26 cellular contexts compared by ENCODE assay signal in the genomic region with DNA sequence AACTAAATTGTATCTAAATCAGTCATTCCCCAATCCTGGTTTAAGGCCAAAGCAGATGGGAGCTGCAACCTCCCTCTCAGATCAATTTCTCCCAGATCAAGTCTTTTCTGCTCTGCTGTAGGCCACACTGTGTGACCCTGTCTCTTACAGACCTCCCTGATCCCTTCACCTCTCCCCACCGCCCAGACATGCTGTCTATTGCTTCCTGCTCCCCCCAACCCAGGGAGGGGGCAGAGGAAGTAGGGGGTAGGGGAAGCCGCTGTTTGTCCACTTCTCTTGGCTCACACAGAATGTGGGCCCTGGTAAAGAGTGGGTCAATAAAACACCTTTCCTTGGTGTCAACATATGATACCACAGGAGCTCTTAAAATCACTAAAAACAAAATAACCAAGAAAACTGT.
"Had no signal": no experiment of that assay in that cellular context is flagged by ENCODE, and none has a peak within 500 bp of the region (broad histone marks: within the 10 kb centered on the region; RNA-seq: fewer than 3 reads in every experiment).

No MANE protein-coding gene starts in this region.

- H3K4me3 ChIP-seq: ascending aorta, body of pancreas, MG63, Peyer's patch, SJCRH30 had no signal

- H3K9ac ChIP-seq: SK-N-SH had no signal

- H3K9me3 ChIP-seq: ascending aorta, body of pancreas, MG63, Peyer's patch, SJCRH30, SK-N-SH had no signal

- H3K27me3 ChIP-seq: ascending aorta, body of pancreas, MG63, Peyer's patch, SJCRH30 had no signal

- ATAC-seq: activated CD8-positive, alpha-beta memory T cell treated with anti-CD3 and anti-CD28 coated beads, Interleukin-2, amount 10 ng/mL, durations not matched to agents 7 days and 5 days; body of pancreas had no signal

- H3K4me1 ChIP-seq: ascending aorta had no signal

- H3K36me3 ChIP-seq: ascending aorta, MG63, Peyer's patch, SJCRH30 had no signal

- H3K27ac ChIP-seq: ascending aorta, body of pancreas, RWPE1, SJCRH30 had no signal

- H3K4me2 ChIP-seq: SK-N-SH had no signal

- DNase-seq: activated B cell treated with CpG ODN at 0.5 μM for 24 hours; activated CD4-positive, alpha-beta T cell treated with anti-CD3 and anti-CD28 coated beads for 1 hour; activated CD4-positive, alpha-beta T cell treated with anti-CD3 and anti-CD28 coated beads, Interleukin-2, amount 10 ng/mL, durations not matched to agents 24 days and 14 days; activated CD4-positive, alpha-beta T cell treated with anti-CD3 and anti-CD28 coated beads, Interleukin-2, amount 50 U/mL, for 48 hours; activated CD8-positive, alpha-beta memory T cell treated with anti-CD3 and anti-CD28 coated beads, Interleukin-2, amount 10 ng/mL, durations not matched to agents 7 days and 5 days; activated effector memory CD4-positive, alpha-beta T cell treated with Interleukin-2 at 50 U/mL for 16 hours; activated naive CD4-positive, alpha-beta T cell; activated T-cell treated with anti-CD3 and anti-CD28 coated beads, Interleukin-2, amount 50 U/mL, for 24 hours; amniotic stem cell; body of pancreas; MG63; MV-4-11; NCI-H1092 treated with DMSO at 0.1 percent for 48 hours; NCI-H1417 treated with DMSO at 0.1 percent for 48 hours; NCI-H2029; NCI-H2107; NCI-H2171 treated with DMSO at 0.1 percent for 48 hours; NCI-H226; NCI-H526; Peyer's patch; Right ventricle myocardium superior; SJCRH30; SK-N-SH; T-helper 1 cell had no signal
